In the genomic region with DNA sequence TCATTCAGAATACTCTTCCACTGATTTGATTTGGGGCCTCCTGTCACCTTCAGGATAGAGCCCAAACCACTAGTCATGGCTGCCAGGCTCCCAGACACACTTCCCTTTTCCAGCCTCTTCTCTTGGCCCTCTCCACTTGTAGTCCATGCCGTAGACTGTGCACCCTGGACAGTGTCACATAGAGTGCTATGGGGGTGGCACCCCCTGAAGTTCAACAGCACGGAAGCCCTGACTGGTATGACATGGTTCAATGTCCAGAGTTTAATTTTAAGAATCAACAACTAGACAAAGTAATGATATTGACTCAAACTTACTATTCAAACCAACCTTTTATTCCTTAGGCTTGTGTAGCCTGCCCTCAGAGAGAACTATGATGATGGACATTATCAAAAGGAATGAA, we compare ENCODE assay signal across 25 cellular contexts. TPM values are rescaled to one million over a fixed set of nuclear protein-coding genes. Genes with fewer than 3 reads are reported as not detected.
"Had no signal": no experiment of that assay in that cellular context is flagged by ENCODE, and none has a peak within 500 bp of the region (broad histone marks: within the 10 kb centered on the region; RNA-seq: fewer than 3 reads in every experiment).

No MANE protein-coding gene starts in this region.

- H3K27ac Mint-ChIP-seq: activated CD8-positive, alpha-beta T cell treated with anti-CD3 and anti-CD28 coated beads for 36 hours; activated naive CD8-positive, alpha-beta T cell treated with anti-CD3 and anti-CD28 coated beads, Interleukin-2, amount 10 ng/mL, durations not matched to agents 7 days and 5 days; activated T-cell treated with anti-CD3 and anti-CD28 coated beads, Interleukin-2, amount 50 U/mL, for 72 hours; brain; T-helper 1 cell treated with Interleukin-12 subunit alpha and Interleukin-12 subunit beta and Interleukin-4 antibody, amounts not matched to agents 30 μg/mL and 1 μg/mL, for 36 hours had no signal

- H3K36me3 Mint-ChIP-seq: activated naive CD8-positive, alpha-beta T cell treated with anti-CD3 and anti-CD28 coated beads, Interleukin-2, amount 10 ng/mL, durations not matched to agents 7 days and 5 days; brain had no signal

- ATAC-seq: activated CD4-positive, CD25-positive, alpha-beta regulatory T cell treated with anti-CD3 and anti-CD28 coated beads, Interleukin-2, amount 50 U/mL, for 24 hours; activated CD8-positive, alpha-beta T cell treated with anti-CD3 and anti-CD28 coated beads for 36 hours; activated T-cell treated with anti-CD3 and anti-CD28 coated beads, Interleukin-2, amount 50 U/mL, for 72 hours; Panc1 had no signal

- H3K4me1 Mint-ChIP-seq: activated naive CD8-positive, alpha-beta T cell treated with anti-CD3 and anti-CD28 coated beads, Interleukin-2, amount 10 ng/mL, durations not matched to agents 7 days and 5 days had no signal

- H3K4me3 Mint-ChIP-seq: activated CD8-positive, alpha-beta T cell treated with anti-CD3 and anti-CD28 coated beads for 36 hours; activated naive CD8-positive, alpha-beta T cell treated with anti-CD3 and anti-CD28 coated beads, Interleukin-2, amount 10 ng/mL, durations not matched to agents 7 days and 5 days; activated T-cell treated with anti-CD3 and anti-CD28 coated beads, Interleukin-2, amount 50 U/mL, for 72 hours; brain; T-helper 1 cell treated with Interleukin-12 subunit alpha and Interleukin-12 subunit beta and Interleukin-4 antibody, amounts not matched to agents 30 μg/mL and 1 μg/mL, for 36 hours had no signal

- H3K9ac ChIP-seq: KMS-11 had no signal

- DNase-seq: activated CD4-positive, alpha-beta T cell treated with anti-CD3 and anti-CD28 coated beads for 4 hours; activated CD8-positive, alpha-beta memory T cell treated with anti-CD3 and anti-CD28 coated beads, Interleukin-2, amount 50 U/mL, for 4 hours; activated CD8-positive, alpha-beta T cell treated with anti-CD3 and anti-CD28 coated beads for 36 hours; activated naive CD4-positive, alpha-beta T cell treated with anti-CD3 and anti-CD28 coated beads, Interleukin-2, amount 50 U/mL, for 16 hours; activated naive CD8-positive, alpha-beta T cell treated with anti-CD3 and anti-CD28 coated beads, Interleukin-2, amount 10 ng/mL, durations not matched to agents 7 days and 5 days; activated T-cell treated with anti-CD3 and anti-CD28 coated beads, Interleukin-2, amount 50 U/mL, for 72 hours; NCI-H1105; NCI-H1436; NCI-H1694 treated with DMSO at 0.1 percent for 48 hours; NCI-H2029 treated with DMSO at 0.1 percent for 48 hours; NCI-H345; NCI-H510A; NCI-H526 treated with DMSO at 0.1 percent for 48 hours; NCI-H82; OCI-M1; SHP77 treated with DMSO at 0.1 percent for 48 hours had no signal

- H3K4me2 ChIP-seq: KMS-11 had no signal

- H3K27ac ChIP-seq: KMS-11, RWPE1 had no signal

- H3K9me3 Mint-ChIP-seq: activated CD8-positive, alpha-beta T cell treated with anti-CD3 and anti-CD28 coated beads for 36 hours; activated naive CD8-positive, alpha-beta T cell treated with anti-CD3 and anti-CD28 coated beads, Interleukin-2, amount 10 ng/mL, durations not matched to agents 7 days and 5 days; activated T-cell treated with anti-CD3 and anti-CD28 coated beads, Interleukin-2, amount 50 U/mL, for 72 hours; brain; T-helper 1 cell treated with Interleukin-12 subunit alpha and Interleukin-12 subunit beta and Interleukin-4 antibody, amounts not matched to agents 30 μg/mL and 1 μg/mL, for 36 hours had no signal

RNA-seq across cellular contexts. Expression of a gene that starts 22.3 kb away (rescaled TPM):
- total RNA-seq: activated CD8-positive, alpha-beta T cell treated with anti-CD3 and anti-CD28 coated beads for 36 hours; activated naive CD8-positive, alpha-beta T cell treated with anti-CD3 and anti-CD28 coated beads, Interleukin-2, amount 10 ng/mL, durations not matched to agents 7 days and 5 days; activated T-cell treated with anti-CD3 and anti-CD28 coated beads, Interleukin-2, amount 50 U/mL, for 72 hours; astrocyte; MCF 10A; SK-MEL-5 had no signal

RNA-seq across cellular contexts. Expression of a gene that starts 40.9 kb away (rescaled TPM):
- total RNA-seq: activated CD8-positive, alpha-beta T cell treated with anti-CD3 and anti-CD28 coated beads for 36 hours; activated naive CD8-positive, alpha-beta T cell treated with anti-CD3 and anti-CD28 coated beads, Interleukin-2, amount 10 ng/mL, durations not matched to agents 7 days and 5 days; activated T-cell treated with anti-CD3 and anti-CD28 coated beads, Interleukin-2, amount 50 U/mL, for 72 hours; astrocyte; MCF 10A; SK-MEL-5 had no signal
